Comparison of ENCODE assay signal across 18 cellular contexts in genomic region chr4:41077628-41078027, GRCh38.
"Had no signal": no experiment of that assay in that cellular context is flagged by ENCODE, and none has a peak within 500 bp of the region (broad histone marks: within the 10 kb centered on the region; RNA-seq: fewer than 3 reads in every experiment).

No MANE protein-coding gene starts in this region.

- H3K27me3 Mint-ChIP-seq: activated CD4-positive, alpha-beta T cell treated with anti-CD3 and anti-CD28 coated beads, Interleukin-2, amount 10 ng/mL, durations not matched to agents 7 days and 5 days had no signal

- H3K4me2 ChIP-seq: hepatocyte had no signal

- H3K36me3 ChIP-seq: sigmoid colon, thyroid gland had no signal

- H3K27me3 ChIP-seq: body of pancreas, hepatocyte, sigmoid colon, thyroid gland had no signal

- H3K4me3 ChIP-seq: body of pancreas, hepatocyte, sigmoid colon, thyroid gland had no signal

- H2AFZ ChIP-seq: hepatocyte had no signal

- ATAC-seq: activated CD8-positive, alpha-beta T cell treated with anti-CD3 and anti-CD28 coated beads, Interleukin-2, amount 10 ng/mL, durations not matched to agents 7 days and 5 days; body of pancreas; T-cell had no signal

- DNase-seq: activated B cell treated with CpG ODN at 0.5 μM for 24 hours; activated CD4-positive, alpha-beta T cell treated with anti-CD3 and anti-CD28 coated beads, Interleukin-2, amount 10 ng/mL, durations not matched to agents 7 days and 5 days; activated CD8-positive, alpha-beta T cell treated with anti-CD3 and anti-CD28 coated beads, Interleukin-2, amount 10 ng/mL, durations not matched to agents 7 days and 5 days; activated naive CD4-positive, alpha-beta T cell treated with anti-CD3 and anti-CD28 coated beads for 36 hours; activated T-cell treated with anti-CD3 and anti-CD28 coated beads, Interleukin-2, amount 50 U/mL, for 24 hours; body of pancreas; endodermal cell; foreskin fibroblast; naive B cell; sigmoid colon; stimulated activated CD4-positive, alpha-beta T cell treated with anti-CD3 and anti-CD28 coated beads, Interleukin-12 subunit alpha, Interleukin-12 subunit beta, amount 100 ng/mL, for 4 hours; stimulated activated CD4-positive, alpha-beta T cell treated with anti-CD3 and anti-CD28 coated beads, Interleukin-1b, Interleukin-23, amount 100 ng/mL, for 48 hours; stimulated activated CD8-positive, alpha-beta memory T cell treated with anti-CD3 and anti-CD28 coated beads, Interleukin-4, amount 100 ng/mL, for 48 hours; stimulated activated naive CD4-positive, alpha-beta T cell; T-cell; thyroid gland had no signal

- H3K9me3 Mint-ChIP-seq: activated B cell treated with CpG ODN at 0.5 μM for 24 hours; activated CD4-positive, alpha-beta T cell treated with anti-CD3 and anti-CD28 coated beads, Interleukin-2, amount 10 ng/mL, durations not matched to agents 7 days and 5 days; activated naive CD4-positive, alpha-beta T cell treated with anti-CD3 and anti-CD28 coated beads for 36 hours; activated T-cell treated with anti-CD3 and anti-CD28 coated beads, Interleukin-2, amount 50 U/mL, for 24 hours; endodermal cell; naive B cell; T-cell had no signal

- H3K4me3 Mint-ChIP-seq: activated B cell treated with CpG ODN at 0.5 μM for 24 hours; activated CD4-positive, alpha-beta T cell treated with anti-CD3 and anti-CD28 coated beads, Interleukin-2, amount 10 ng/mL, durations not matched to agents 7 days and 5 days; activated CD8-positive, alpha-beta T cell treated with anti-CD3 and anti-CD28 coated beads, Interleukin-2, amount 10 ng/mL, durations not matched to agents 7 days and 5 days; activated naive CD4-positive, alpha-beta T cell treated with anti-CD3 and anti-CD28 coated beads for 36 hours; activated T-cell treated with anti-CD3 and anti-CD28 coated beads, Interleukin-2, amount 50 U/mL, for 24 hours; endodermal cell; naive B cell; T-cell had no signal

- H3K9me3 ChIP-seq: body of pancreas, sigmoid colon, thyroid gland had no signal

- H3K27ac ChIP-seq: body of pancreas, epithelial cell of prostate, hepatocyte, sigmoid colon, thyroid gland had no signal

- H3K36me3 Mint-ChIP-seq: naive B cell, T-cell had no signal

- H3K4me1 Mint-ChIP-seq: activated B cell treated with CpG ODN at 0.5 μM for 24 hours; activated CD4-positive, alpha-beta T cell treated with anti-CD3 and anti-CD28 coated beads, Interleukin-2, amount 10 ng/mL, durations not matched to agents 7 days and 5 days; naive B cell; T-cell had no signal

- H3K27ac Mint-ChIP-seq: activated B cell treated with CpG ODN at 0.5 μM for 24 hours; activated CD4-positive, alpha-beta T cell treated with anti-CD3 and anti-CD28 coated beads, Interleukin-2, amount 10 ng/mL, durations not matched to agents 7 days and 5 days; activated CD8-positive, alpha-beta T cell treated with anti-CD3 and anti-CD28 coated beads, Interleukin-2, amount 10 ng/mL, durations not matched to agents 7 days and 5 days; activated naive CD4-positive, alpha-beta T cell treated with anti-CD3 and anti-CD28 coated beads for 36 hours; activated T-cell treated with anti-CD3 and anti-CD28 coated beads, Interleukin-2, amount 50 U/mL, for 24 hours; endodermal cell; naive B cell; T-cell had no signal
